ENCODE assay signal across 17 cellular contexts in genomic region chr18:2939317-2939716, GRCh38.
A peak's percentile ranks its signal among the peaks of the same experiment; 100 is the strongest.
DNase-seq lines count a peak whose midpoint lies in the region; ATAC-seq, FAIRE-seq and TF ChIP-seq lines count a peak whose summit lies in the region.
"Had no signal": no experiment of that assay in that cellular context is flagged by ENCODE, and none has a peak within 500 bp of the region (broad histone marks: within the 10 kb centered on the region; RNA-seq: fewer than 3 reads in every experiment).

No MANE protein-coding gene starts in this region.

- no peak overlapping the region for H3K4me3 ChIP-seq in kidney (ENCODE audit: low read length in 2 of 2)
- H3K4me3 ChIP-seq: GM23248, K562, SJSA1 had no signal

- H3K4me1 ChIP-seq in kidney (ENCODE audit: control insufficient read depth in 1 of 2, insufficient read depth in 1 of 2, low read depth in 1 of 2, low read length in 2 of 2): peaks cover 2 to 10% of the 10 kb centered on the region in 2 donors

- no peaks in the 10 kb centered on the region for H3K27me3 Mint-ChIP-seq in activated CD4-positive, alpha-beta T cell treated with anti-CD3 and anti-CD28 coated beads for 36 hours
- H3K27me3 Mint-ChIP-seq in nephron (ENCODE audit: low read depth): no peaks in the 10 kb centered on the region
- H3K27me3 Mint-ChIP-seq: natural killer cell treated with Interleukin-12 subunit alpha and Interleukin-12 subunit beta and Interleukin-15 and Interleukin-18, amount 100 ng/mL, for 72 hours; stimulated activated naive B cell treated with anti-CD40 and anti-IgM and Interleukin-4, amounts not matched to agents 10 μg/mL and 1 μg/mL and 100 μg/mL, for 72 hours had no signal

- H3K27ac Mint-ChIP-seq in activated CD4-positive, alpha-beta T cell treated with anti-CD3 and anti-CD28 coated beads for 36 hours: peak overlapping the region; percentile 45
- peak overlapping the region; percentile 77 to 90 (median 84) for H3K27ac Mint-ChIP-seq in nephron
- H3K27ac Mint-ChIP-seq: stimulated activated naive B cell treated with anti-CD40 and anti-IgM and Interleukin-4, amounts not matched to agents 10 μg/mL and 1 μg/mL and 100 μg/mL, for 72 hours had no signal

- H3K4me3 Mint-ChIP-seq in activated CD4-positive, alpha-beta T cell treated with anti-CD3 and anti-CD28 coated beads for 36 hours: no peak overlapping the region
- H3K4me3 Mint-ChIP-seq in nephron: no peak overlapping the region
- H3K4me3 Mint-ChIP-seq: natural killer cell treated with Interleukin-12 subunit alpha and Interleukin-12 subunit beta and Interleukin-15 and Interleukin-18, amount 100 ng/mL, for 72 hours; stimulated activated naive B cell treated with anti-CD40 and anti-IgM and Interleukin-4, amounts not matched to agents 10 μg/mL and 1 μg/mL and 100 μg/mL, for 72 hours had no signal

- peaks cover 41% of the 10 kb centered on the region for H3K36me3 Mint-ChIP-seq in activated CD4-positive, alpha-beta T cell treated with anti-CD3 and anti-CD28 coated beads for 36 hours (ENCODE audit: low read depth)
- H3K36me3 Mint-ChIP-seq in nephron (ENCODE audit: low read depth): peaks cover 25% of the 10 kb centered on the region
- H3K36me3 Mint-ChIP-seq: natural killer cell treated with Interleukin-12 subunit alpha and Interleukin-12 subunit beta and Interleukin-15 and Interleukin-18, amount 100 ng/mL, for 72 hours had no signal

- peaks cover 3 to 5% of the 10 kb centered on the region in 2 donors for H3K36me3 ChIP-seq in kidney (ENCODE audit: control insufficient read depth in 1 of 2, insufficient read depth in 2 of 2, low read length in 2 of 2)

- no peak for ATAC-seq in activated CD4-positive, alpha-beta T cell treated with anti-CD3 and anti-CD28 coated beads for 36 hours
- no peak for ATAC-seq in HG02970 (IDR thresholded peaks at IDR 0.05; ENCODE audit: low FRiP score, unreplicated experiment)
- ATAC-seq: K562; natural killer cell treated with Interleukin-12 subunit alpha and Interleukin-12 subunit beta and Interleukin-15 and Interleukin-18, amount 100 ng/mL, for 72 hours; stimulated activated naive B cell treated with anti-CD40 and anti-IgM and Interleukin-4, amounts not matched to agents 10 μg/mL and 1 μg/mL and 100 μg/mL, for 72 hours had no signal

- H3K4me1 Mint-ChIP-seq in activated CD4-positive, alpha-beta T cell treated with anti-CD3 and anti-CD28 coated beads for 36 hours: peaks cover 54% of the 10 kb centered on the region
- no peaks in the 10 kb centered on the region for H3K4me1 Mint-ChIP-seq in nephron

- DNase-seq in activated CD4-positive, alpha-beta T cell treated with anti-CD3 and anti-CD28 coated beads for 36 hours: no peak
- no peak for DNase-seq in activated CD4-positive, alpha-beta T cell treated with anti-CD3 and anti-CD28 coated beads for 1 hour
- DNase-seq in HuH-7.5 (ENCODE audit: low spot score) (peak; percentile 78), kidney (peak; percentile 86), NCI-H510A treated with DMSO at 0.1 percent for 48 hours (lab: John Stamatoyannopoulos, UW) (no peak), NOMO-1 treated with dmso at 0.1 percent for 144 hours (lab: John Stamatoyannopoulos, UW; ENCODE audit: unreplicated experiment) (no peak)
- DNase-seq: GM23248; NCI-H2029 treated with DMSO at 0.1 percent for 48 hours; NCI-H524; stimulated activated naive B cell treated with anti-CD40 and anti-IgM and Interleukin-4, amounts not matched to agents 10 μg/mL and 1 μg/mL and 100 μg/mL, for 72 hours; T-helper 9 cell had no signal

- FAIRE-seq in kidney (lab: Jason Lieb, UNC): peak; percentile 94
- FAIRE-seq: K562 had no signal

- no peak overlapping the region for H3K9ac ChIP-seq in kidney (ENCODE audit: low read length in 2 of 2)
- H3K9ac ChIP-seq: GM23248 had no signal

- CTCF ChIA-PET in activated CD4-positive, alpha-beta T cell treated with anti-CD3 and anti-CD28 coated beads for 36 hours (lab: Charles Lee): interaction anchor here (0.9 to 9.8 kb wide), 8 partner anchors 8 to 307 kb away, joined by 3 to 137 read pairs (median 5); no protein-coding TSS in a partner anchor

- H3K27ac ChIP-seq in kidney (ENCODE audit: low read depth in 2 of 2, low read length in 2 of 2): no peak overlapping the region
- H3K27ac ChIP-seq: 22Rv1, GM23248, SJSA1 had no signal

- intact Hi-C loops in activated CD4-positive, alpha-beta T cell treated with anti-CD3 and anti-CD28 coated beads for 36 hours (cut with DNase I, micrococcal nuclease): no loop called here
- intact Hi-C loops in kidney (cut with DNase I): loop anchor here (10.0 kb wide), 3 partner anchors 45 to 305 kb away; partner anchors contain the start of gene MYL12A

- TF ChIP-seq CTCF in kidney (IDR thresholded peaks at IDR 0.05; ENCODE audit: borderline replicate concordance, extremely low read depth, insufficient read depth) (no peak), nephron (IDR thresholded peaks at IDR 0.05; ENCODE audit: unreplicated experiment in 3 of 3) (no peak)

- H3K9me3 ChIP-seq in kidney (ENCODE audit: control insufficient read depth in 1 of 2, low read length in 2 of 2): no peaks in the 10 kb centered on the region
- H3K9me3 ChIP-seq: SJSA1 had no signal

- no peaks in the 10 kb centered on the region for H3K9me3 Mint-ChIP-seq in activated CD4-positive, alpha-beta T cell treated with anti-CD3 and anti-CD28 coated beads for 36 hours (ENCODE audit: low read depth)
- no peaks in the 10 kb centered on the region for H3K9me3 Mint-ChIP-seq in nephron
- H3K9me3 Mint-ChIP-seq: natural killer cell treated with Interleukin-12 subunit alpha and Interleukin-12 subunit beta and Interleukin-15 and Interleukin-18, amount 100 ng/mL, for 72 hours; stimulated activated naive B cell treated with anti-CD40 and anti-IgM and Interleukin-4, amounts not matched to agents 10 μg/mL and 1 μg/mL and 100 μg/mL, for 72 hours had no signal

- POLR2A ChIA-PET in activated CD4-positive, alpha-beta T cell treated with anti-CD3 and anti-CD28 coated beads for 36 hours (lab: Charles Lee): no interaction called here

Comparison
In these comparisons a context has a peak if more than half of its experiments do, and no peak if none do; other contexts are left out.
1. DNase-seq: peak in HuH-7.5 (single experiment) and kidney (single experiment); none in activated CD4-positive, alpha-beta T cell treated with anti-CD3 and anti-CD28 coated beads for 36 hours (single experiment), activated CD4-positive, alpha-beta T cell treated with anti-CD3 and anti-CD28 coated beads for 1 hour (single experiment), NCI-H510A treated with DMSO at 0.1 percent for 48 hours (single experiment) and NOMO-1 treated with dmso at 0.1 percent for 144 hours (single experiment).